In the genomic region with DNA sequence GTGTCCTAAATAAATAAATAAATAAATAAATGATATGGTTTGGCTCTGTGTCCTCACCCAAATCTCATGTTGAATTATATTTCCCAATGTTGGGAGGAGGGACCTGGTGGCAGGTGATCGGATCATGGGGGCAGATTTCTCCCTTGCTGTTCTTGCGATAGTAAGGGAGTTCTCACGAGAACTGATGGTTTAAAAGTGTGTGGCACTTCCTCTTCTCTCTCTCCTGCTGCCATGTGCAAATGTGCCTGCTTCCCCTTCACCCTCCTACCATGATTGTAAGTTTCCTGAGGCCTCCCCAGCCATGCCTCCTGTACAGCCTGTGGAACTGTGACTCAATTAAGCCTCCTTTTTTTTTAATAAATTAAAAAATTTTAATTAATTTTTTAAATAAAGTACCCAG, we compare ENCODE assay signal across 32 cellular contexts.
"Had no signal": no experiment of that assay in that cellular context is flagged by ENCODE, and none has a peak within 500 bp of the region (broad histone marks: within the 10 kb centered on the region; RNA-seq: fewer than 3 reads in every experiment).

No MANE protein-coding gene starts in this region.

- H3K4me3 ChIP-seq: MG63, PC-9, SJCRH30, SK-N-MC had no signal

- ATAC-seq: Panc1, Right ventricle myocardium inferior, T-helper 17 cell had no signal

- H3K4me2 ChIP-seq: PC-9 had no signal

- H2AFZ ChIP-seq: PC-9 had no signal

- H3K9me3 ChIP-seq: MG63, SJCRH30 had no signal

- H3K27me3 ChIP-seq: MG63, SJCRH30 had no signal

- H3K4me1 ChIP-seq: SJCRH30 had no signal

- H3K27ac ChIP-seq: PC-9, RWPE1, SJCRH30, SK-N-MC had no signal

- DNase-seq: MG63, NCI-H1048, NCI-H1092 treated with DMSO at 0.1 percent for 48 hours, NCI-H1105 treated with DMSO at 0.1 percent for 48 hours, NCI-H1417, NCI-H1436, NCI-H146, NCI-H1694, NCI-H187, NCI-H1930, NCI-H2029 treated with DMSO at 0.1 percent for 48 hours, NCI-H2081 treated with DMSO at 0.1 percent for 48 hours, NCI-H2107, NCI-H2171, NCI-H226, NCI-H446 treated with DMSO at 0.1 percent for 48 hours, NCI-H510A, NCI-H524, NCI-H526, NCI-H69, NCI-H748 treated with DMSO at 0.1 percent for 48 hours, NCI-H82, PC-9, SHP77, SIG-M5, SJCRH30, SW 1271, T-helper 17 cell had no signal

- H3K36me3 ChIP-seq: MG63, SJCRH30 had no signal
